ENCODE assay signal across 10 cellular contexts in genomic region chr6:7242835-7243187, GRCh38.
DNase-seq lines count a peak whose midpoint lies in the region; FAIRE-seq and TF ChIP-seq lines count a peak whose summit lies in the region.
"Had no signal": no experiment of that assay in that cellular context is flagged by ENCODE, and none has a peak within 500 bp of the region (broad histone marks: within the 10 kb centered on the region; RNA-seq: fewer than 3 reads in every experiment).

No MANE protein-coding gene starts in this region.

- H3K9me3 ChIP-seq in CD8-positive, alpha-beta memory T cell (ENCODE audit: low read length) = no peaks in the 10 kb centered on the region
- H3K9me3 ChIP-seq in SK-N-MC (ENCODE audit: low read depth, low read length) (no peaks in the 10 kb centered on the region), kidney (ENCODE audit: control insufficient read depth in 1 of 2, low read length in 2 of 2) (no peaks in the 10 kb centered on the region), skeletal muscle tissue (ENCODE audit: control insufficient read depth in 3 of 3, low read length in 3 of 3) (no peaks in the 10 kb centered on the region)

- intact Hi-C loops in kidney (cut with DNase I) = no loop called here

- POLR2A ChIA-PET in CD8-positive, alpha-beta memory T cell (lab: Charles Lee) = interaction anchor here (1.1 kb wide), 1 partner anchor 566 kb away, joined by 3 read pairs; no protein-coding TSS in a partner anchor

- H3K27me3 Mint-ChIP-seq in CD8-positive, alpha-beta memory T cell = peaks cover 0 to 2% of the 10 kb centered on the region in 2 donors

- peaks cover 10 to 14% (median 10%) of the 10 kb centered on the region in 3 donors for H3K4me1 Mint-ChIP-seq in CD8-positive, alpha-beta memory T cell

- H3K4me3 ChIP-seq in CD8-positive, alpha-beta memory T cell (ENCODE audit: low read length) = no peak overlapping the region
- H3K4me3 ChIP-seq in SK-N-MC = peak overlapping the region; percentile 57
- H3K4me3 ChIP-seq in kidney (ENCODE audit: low read length in 2 of 2) = no peak overlapping the region
- H3K4me3 ChIP-seq in skeletal muscle tissue (ENCODE audit: low read length in 3 of 3) = no peak overlapping the region

- FAIRE-seq in kidney (lab: Jason Lieb, UNC) = no peak

- peaks cover 5% of the 10 kb centered on the region for H3K36me3 ChIP-seq in CD8-positive, alpha-beta memory T cell (ENCODE audit: insufficient read depth, low read length)
- H3K36me3 ChIP-seq in SK-N-MC (ENCODE audit: insufficient read depth, low read length) = peaks cover 47% of the 10 kb centered on the region
- H3K36me3 ChIP-seq in kidney (ENCODE audit: control insufficient read depth in 1 of 2, insufficient read depth in 2 of 2, low read length in 2 of 2) = peaks cover 5 to 9% of the 10 kb centered on the region in 2 donors
- H3K36me3 ChIP-seq in skeletal muscle tissue (ENCODE audit: control insufficient read depth in 3 of 3, insufficient read depth in 3 of 3, low read length in 3 of 3) = peaks cover 23 to 38% (median 26%) of the 10 kb centered on the region in 3 donors

- no peaks in the 10 kb centered on the region for H3K27me3 ChIP-seq in CD8-positive, alpha-beta memory T cell (ENCODE audit: insufficient read depth, low read length, poor library complexity, severe bottlenecking)
- H3K27me3 ChIP-seq in skeletal muscle tissue (ENCODE audit: control insufficient read depth in 3 of 3, insufficient read depth in 3 of 3, low read length in 3 of 3) = no peaks in the 10 kb centered on the region

- H3K9ac ChIP-seq in SK-N-MC (ENCODE audit: insufficient read length) = peak overlapping the region; percentile 54
- peak overlapping the region; percentile 18 to 37 for H3K9ac ChIP-seq in kidney (ENCODE audit: low read length in 2 of 2)
- peak overlapping the region in 2 of 3 donors; percentile 9 to 55 for H3K9ac ChIP-seq in skeletal muscle tissue (ENCODE audit: low read depth in 1 of 3, low read length in 3 of 3)

- no peak for TF ChIP-seq CTCF in kidney (IDR thresholded peaks at IDR 0.05; ENCODE audit: borderline replicate concordance, extremely low read depth, insufficient read depth)

- no peak for DNase-seq in CD8-positive, alpha-beta memory T cell
- DNase-seq in SK-N-MC (ENCODE audit: low read depth, low spot score) (no peak), kidney (no peak), T1000 (lab: John Stamatoyannopoulos, UW) (no peak), HPDE6-E6E7 (ENCODE audit: extremely low spot score) (no peak), RPMI8226 (no peak)
- no peak for DNase-seq in activated CD4-positive, alpha-beta T cell treated with anti-CD3 and anti-CD28 coated beads, Interleukin-2, amount 50 U/mL, for 4 hours
- DNase-seq: GOT3 had no signal

- H3K4me3 Mint-ChIP-seq in CD8-positive, alpha-beta memory T cell = no peak overlapping the region
- H3K4me3 Mint-ChIP-seq: activated T-cell treated with anti-CD3 and anti-CD28 coated beads, Interleukin-2, amount 50 U/mL, for 72 hours had no signal

- CTCF ChIA-PET in CD8-positive, alpha-beta memory T cell (lab: Charles Lee) = interaction anchor here (0.8 to 3.0 kb wide), 10 partner anchors 10 to 686 kb away, joined by 3 to 21 read pairs (median 4); no protein-coding TSS in a partner anchor

- H3K27ac ChIP-seq in CD8-positive, alpha-beta memory T cell (ENCODE audit: low read depth, low read length) = no peak overlapping the region
- H3K27ac ChIP-seq in SK-N-MC (peak overlapping the region; percentile 96), kidney (ENCODE audit: low read depth in 2 of 2, low read length in 2 of 2) (peak overlapping the region; percentile 86 to 90), skeletal muscle tissue (ENCODE audit: low read depth, low read length) (peak overlapping the region; percentile 51)

- peaks cover 0 to 69% (median 2%) of the 10 kb centered on the region in 3 donors for H3K36me3 Mint-ChIP-seq in CD8-positive, alpha-beta memory T cell

- H3K4me1 ChIP-seq in CD8-positive, alpha-beta memory T cell (ENCODE audit: insufficient read depth, low read length) = peaks cover 8% of the 10 kb centered on the region
- peaks cover 21 to 29% of the 10 kb centered on the region in 2 donors for H3K4me1 ChIP-seq in kidney (ENCODE audit: control insufficient read depth in 1 of 2, insufficient read depth in 1 of 2, low read depth in 1 of 2, low read length in 2 of 2)
- H3K4me1 ChIP-seq in skeletal muscle tissue (ENCODE audit: control insufficient read depth in 3 of 3, insufficient read depth in 3 of 3, low read length in 3 of 3) = peaks cover 17 to 35% (median 25%) of the 10 kb centered on the region in 3 donors

- H3K9me3 Mint-ChIP-seq in CD8-positive, alpha-beta memory T cell = no peaks in the 10 kb centered on the region
- H3K9me3 Mint-ChIP-seq: activated T-cell treated with anti-CD3 and anti-CD28 coated beads, Interleukin-2, amount 50 U/mL, for 72 hours had no signal

- H3K27ac Mint-ChIP-seq in CD8-positive, alpha-beta memory T cell = peak overlapping the region; percentile 2 to 74 (median 19)
- H3K27ac Mint-ChIP-seq: activated T-cell treated with anti-CD3 and anti-CD28 coated beads, Interleukin-2, amount 50 U/mL, for 72 hours had no signal
